Comparison of ENCODE assay signal across 8 cellular contexts in the genomic region with DNA sequence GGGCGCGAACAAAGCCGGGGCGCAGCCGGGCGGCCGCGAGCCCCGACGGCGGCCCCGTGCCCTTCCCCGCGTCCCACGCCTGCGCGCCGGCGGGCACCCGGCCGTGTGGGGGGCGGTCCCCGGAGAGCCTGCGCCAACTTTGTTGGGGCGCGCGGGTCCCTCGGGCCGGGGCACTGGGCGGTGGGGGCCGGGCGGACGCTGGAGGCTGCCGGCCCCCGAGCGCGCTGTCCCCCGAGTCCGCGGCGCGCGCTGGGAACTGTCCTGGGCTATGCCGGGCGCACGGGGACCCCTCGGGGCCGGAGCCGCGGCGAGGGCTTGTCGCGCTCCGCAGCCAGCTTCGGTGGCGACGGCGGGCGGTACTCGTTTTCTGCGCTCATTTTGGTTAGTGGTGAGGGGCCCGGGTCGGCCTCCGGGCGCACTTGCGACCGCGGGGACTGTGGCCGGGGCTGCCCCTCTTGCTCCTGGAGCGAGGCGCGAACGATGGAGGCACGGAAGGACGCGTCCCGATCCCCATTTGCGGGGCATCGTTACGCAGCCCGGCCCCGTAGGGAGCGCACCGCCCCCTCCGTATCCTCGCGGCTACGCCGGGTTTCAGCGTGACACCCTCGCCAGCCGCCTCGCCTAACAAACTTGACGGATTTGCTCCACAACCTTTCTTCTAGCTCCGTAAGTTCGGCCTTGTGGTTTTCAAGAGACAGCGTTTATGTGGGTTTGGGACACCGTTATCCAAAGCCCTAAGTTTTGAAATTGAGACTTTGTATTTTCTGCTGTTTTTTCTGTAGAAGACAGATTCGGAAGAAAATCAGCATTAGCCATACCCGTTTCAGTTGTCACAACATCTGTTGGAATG. TPM values are rescaled to one million over a fixed set of nuclear protein-coding genes. Genes with fewer than 3 reads are reported as not detected.
DNase-seq lines count a peak whose midpoint lies in the region; ATAC-seq lines count a peak whose summit lies in the region.

No MANE protein-coding gene starts in this region.

- peak overlapping the region; percentile 39 to 93 (median 92) for H3K27ac Mint-ChIP-seq in IgD-negative memory B cell

- DNase-seq in D341Med (ENCODE audit: low spot score) (peak; percentile 85), UCSD-AML1 (lab: John Stamatoyannopoulos, UW; ENCODE audit: unreplicated experiment) (peak; percentile 64), medulla oblongata (ENCODE audit: extremely low spot score) (no peak)
- DNase-seq in central memory CD4-positive, alpha-beta T cell, result peak; percentile 37
- DNase-seq in stimulated activated CD4-positive, alpha-beta T cell treated with anti-CD3 and anti-CD28 coated beads, Interleukin-2, amount 100 ng/mL, for 24 hours, result peak; percentile 70 to 75

- H3K27me3 ChIP-seq in layer of hippocampus (ENCODE audit: control insufficient read depth, insufficient read depth, low read length), result no peaks in the 10 kb centered on the region

- H3K9me3 Mint-ChIP-seq in IgD-negative memory B cell, result no peaks in the 10 kb centered on the region

- H3K36me3 Mint-ChIP-seq in IgD-negative memory B cell, result no peaks in the 10 kb centered on the region

- peak overlapping the region; percentile 80 to 95 (median 92) for H3K4me3 Mint-ChIP-seq in IgD-negative memory B cell

- H3K4me1 Mint-ChIP-seq in IgD-negative memory B cell, result peaks cover 21 to 34% (median 22%) of the 10 kb centered on the region in 3 donors

- peak overlapping the region; percentile 97 for H3K27ac ChIP-seq in layer of hippocampus (ENCODE audit: low read depth, low read length)

- ATAC-seq in GM21367 (IDR thresholded peaks at IDR 0.05; ENCODE audit: unreplicated experiment), result peak; percentile 1

- no peaks in the 10 kb centered on the region for H3K27me3 Mint-ChIP-seq in IgD-negative memory B cell

RNA-seq across cellular contexts. Expression of gene SS18L1, which starts 0.6 kb away (rescaled TPM):
- 1.4 TPM for polyA plus RNA-seq in IgD-negative memory B cell

RNA-seq across cellular contexts. Expression of gene PSMA7, which starts 1.0 kb away (rescaled TPM):
- polyA plus RNA-seq in IgD-negative memory B cell, result 428 TPM

RNA-seq across cellular contexts. Expression of gene LSM14B, which starts 21.9 kb away (rescaled TPM):
- 0.98 TPM for polyA plus RNA-seq in IgD-negative memory B cell

RNA-seq across cellular contexts. Expression of gene MTG2, which starts 38.6 kb away (rescaled TPM):
- polyA plus RNA-seq in IgD-negative memory B cell, result 26.2 TPM
